20 cellular contexts compared by ENCODE assay signal in genomic region chr4:69748176-69748575, GRCh38. TPM values are rescaled to one million over a fixed set of nuclear protein-coding genes. Genes with fewer than 3 reads are reported as not detected.
DNase-seq lines count a peak whose midpoint lies in the region; ATAC-seq, FAIRE-seq and TF ChIP-seq lines count a peak whose summit lies in the region.
"Had no signal": no experiment of that assay in that cellular context is flagged by ENCODE, and none has a peak within 500 bp of the region (broad histone marks: within the 10 kb centered on the region; RNA-seq: fewer than 3 reads in every experiment).

No MANE protein-coding gene starts in this region.

- no peaks in the 10 kb centered on the region for H3K4me1 Mint-ChIP-seq in activated CD8-positive, alpha-beta T cell treated with anti-CD3 and anti-CD28 coated beads, Interleukin-2, amount 10 ng/mL, durations not matched to agents 7 days and 5 days (ENCODE audit: low read depth)
- H3K4me1 Mint-ChIP-seq: activated CD4-positive, alpha-beta memory T cell treated with anti-CD3 and anti-CD28 coated beads, Interleukin-2, amount 10 ng/mL, durations not matched to agents 7 days and 5 days; neural crest cell; WTC11 had no signal

- CTCF ChIA-PET in PC-3 (lab: Charles Lee) (no interaction called here), endothelial cell of umbilical vein (lab: Charles Lee) (interaction anchor here (0.6 to 1.7 kb wide), 4 partner anchors 9 to 58 kb away, joined by 3 to 5 read pairs (median 4); partner anchors contain the start of gene SULT1B1)
- CTCF ChIA-PET in activated CD8-positive, alpha-beta T cell treated with anti-CD3 and anti-CD28 coated beads, Interleukin-2, amount 10 ng/mL, durations not matched to agents 7 days and 5 days (lab: Charles Lee): interaction anchor here (1.4 kb wide), 1 partner anchor 75 kb away, joined by 3 read pairs; no protein-coding TSS in a partner anchor

- H2AFZ ChIP-seq in GM23248: no peak overlapping the region
- H2AFZ ChIP-seq in PC-3 (ENCODE audit: low read length): no peak overlapping the region
- H2AFZ ChIP-seq in endothelial cell of umbilical vein (ENCODE audit: low read depth, low read length): no peak overlapping the region

- H3K36me3 ChIP-seq in GM23248 (ENCODE audit: low read depth) (no peaks in the 10 kb centered on the region), PC-3 (ENCODE audit: low read depth, low read length) (no peaks in the 10 kb centered on the region), endothelial cell of umbilical vein (ENCODE audit: control insufficient read depth in 2 of 2, extremely low read depth in 1 of 2, insufficient read depth in 2 of 2, low read length in 2 of 2) (peaks cover 7 to 9% of the 10 kb centered on the region in 2 experiments)
- H3K36me3 ChIP-seq: esophagus muscularis mucosa, heart left ventricle had no signal

- H3K27ac ChIP-seq in GM23248: no peak overlapping the region
- peak overlapping the region; percentile 79 for H3K27ac ChIP-seq in PC-3 (ENCODE audit: low read length)
- no peak overlapping the region for H3K27ac ChIP-seq in endothelial cell of umbilical vein (ENCODE audit: insufficient read depth, low read depth, low read length)
- H3K27ac ChIP-seq: esophagus muscularis mucosa, heart left ventricle had no signal

- H3K9me2 ChIP-seq in GM23248 (ENCODE audit: insufficient read depth): no peaks in the 10 kb centered on the region
- H3K9me2 ChIP-seq in PC-3 (replicated peaks; ENCODE audit: low read length): no peaks in the 10 kb centered on the region

- 7 to 30% methylated on average over 1 of the region's 1 CpG for WGBS in GM23248 (ENCODE audit: low coverage in 1 of 2, low lambda C conversion rate in 2 of 2, missing lambda C conversion rate in 2 of 2), 2 experiments

- H3K79me2 ChIP-seq in GM23248 (ENCODE audit: insufficient read depth) (no peaks in the 10 kb centered on the region), PC-3 (ENCODE audit: low read length) (no peaks in the 10 kb centered on the region), endothelial cell of umbilical vein (ENCODE audit: control insufficient read depth, insufficient read depth, low read length) (no peaks in the 10 kb centered on the region)

- no peaks in the 10 kb centered on the region for H3K36me3 Mint-ChIP-seq in activated CD8-positive, alpha-beta T cell treated with anti-CD3 and anti-CD28 coated beads, Interleukin-2, amount 10 ng/mL, durations not matched to agents 7 days and 5 days (ENCODE audit: low read depth)
- H3K36me3 Mint-ChIP-seq: WTC11 had no signal

- H3K4me3 Mint-ChIP-seq in activated CD8-positive, alpha-beta T cell treated with anti-CD3 and anti-CD28 coated beads, Interleukin-2, amount 10 ng/mL, durations not matched to agents 7 days and 5 days: no peak overlapping the region
- H3K4me3 Mint-ChIP-seq: activated CD4-positive, alpha-beta memory T cell treated with anti-CD3 and anti-CD28 coated beads, Interleukin-2, amount 10 ng/mL, durations not matched to agents 7 days and 5 days; neural crest cell; WTC11 had no signal

- dilution Hi-C loops in endothelial cell of umbilical vein (cut with MboI; ENCODE audit: extremely low pct_ligation_motif_present, low sequenced_read_pairs): no loop called here

- no peaks in the 10 kb centered on the region for H4K20me1 ChIP-seq in GM23248 (ENCODE audit: insufficient read depth)
- no peaks in the 10 kb centered on the region for H4K20me1 ChIP-seq in PC-3 (ENCODE audit: low read length)
- H4K20me1 ChIP-seq in endothelial cell of umbilical vein (replicated peaks; ENCODE audit: control insufficient read depth, extremely low read depth, insufficient read depth, low read length): no peaks in the 10 kb centered on the region

- POLR2A ChIA-PET in PC-3 (lab: Charles Lee; ENCODE audit: unreplicated experiment): no interaction called here
- POLR2A ChIA-PET in endothelial cell of umbilical vein (lab: Charles Lee): no interaction called here
- POLR2A ChIA-PET in activated CD8-positive, alpha-beta T cell treated with anti-CD3 and anti-CD28 coated beads, Interleukin-2, amount 10 ng/mL, durations not matched to agents 7 days and 5 days (lab: Charles Lee): no interaction called here

- no peak for TF ChIP-seq POLR2A in endothelial cell of umbilical vein (IDR thresholded peaks at IDR 0.05; ENCODE audit: low read depth, low read length)

- in situ Hi-C loops in GM23248 (cut with MboI): no loop called here

- H3K9me3 Mint-ChIP-seq in activated CD8-positive, alpha-beta T cell treated with anti-CD3 and anti-CD28 coated beads, Interleukin-2, amount 10 ng/mL, durations not matched to agents 7 days and 5 days (ENCODE audit: insufficient read depth): peaks cover 11% of the 10 kb centered on the region
- H3K9me3 Mint-ChIP-seq: neural crest cell, WTC11 had no signal

- H3K4me2 ChIP-seq in GM23248 (ENCODE audit: unreplicated experiment): peak overlapping the region; percentile 2
- peak overlapping the region; percentile 38 for H3K4me2 ChIP-seq in PC-3 (ENCODE audit: low read length)
- H3K4me2 ChIP-seq in endothelial cell of umbilical vein (ENCODE audit: insufficient read depth, low read length): no peak overlapping the region

- H3K4me3 ChIP-seq in GM23248 (no peak overlapping the region), PC-3 (ENCODE audit: low read length) (no peak overlapping the region), endothelial cell of umbilical vein (replicated peaks in 1 of 3; ENCODE audit: insufficient read depth in 1 of 3, low read depth in 1 of 3, low read length in 3 of 3) (no peak overlapping the region)
- H3K4me3 ChIP-seq: esophagus muscularis mucosa, heart left ventricle had no signal

- FAIRE-seq in endothelial cell of umbilical vein (lab: Jason Lieb, UNC): peak; percentile 21
- FAIRE-seq: H54 had no signal

- no peak overlapping the region for H3K27ac Mint-ChIP-seq in activated CD8-positive, alpha-beta T cell treated with anti-CD3 and anti-CD28 coated beads, Interleukin-2, amount 10 ng/mL, durations not matched to agents 7 days and 5 days
- H3K27ac Mint-ChIP-seq: activated CD4-positive, alpha-beta memory T cell treated with anti-CD3 and anti-CD28 coated beads, Interleukin-2, amount 10 ng/mL, durations not matched to agents 7 days and 5 days; WTC11 had no signal

- BruUV-seq in PC-3 (replicated peaks; lab: Mats Ljungman, UMichigan) (no TSS peak), endothelial cell of umbilical vein (replicated peaks; lab: Mats Ljungman, UMichigan) (no TSS peak)

- no peaks in the 10 kb centered on the region for H3K9me1 ChIP-seq in endothelial cell of umbilical vein (replicated peaks; ENCODE audit: control insufficient read depth, extremely low read depth, insufficient read depth, low read length)

- H3K9me3 ChIP-seq in GM23248 (ENCODE audit: low read depth): no peaks in the 10 kb centered on the region
- no peaks in the 10 kb centered on the region for H3K9me3 ChIP-seq in PC-3 (ENCODE audit: low read length)
- no peaks in the 10 kb centered on the region for H3K9me3 ChIP-seq in endothelial cell of umbilical vein (replicated peaks; ENCODE audit: control insufficient read depth, insufficient read depth, low read length)
- H3K9me3 ChIP-seq: esophagus muscularis mucosa had no signal

- H3K27me3 ChIP-seq in GM23248 (replicated peaks; ENCODE audit: insufficient read depth): no peaks in the 10 kb centered on the region
- no peaks in the 10 kb centered on the region for H3K27me3 ChIP-seq in PC-3 (ENCODE audit: low read length)
- H3K27me3 ChIP-seq in endothelial cell of umbilical vein (ENCODE audit: control insufficient read depth in 2 of 2, insufficient read depth in 2 of 2, low read length in 2 of 2): no peaks in the 10 kb centered on the region
- H3K27me3 ChIP-seq: heart left ventricle had no signal

- peaks cover 14% of the 10 kb centered on the region for H3F3A ChIP-seq in GM23248 (ENCODE audit: insufficient read depth)
- peaks cover 6% of the 10 kb centered on the region for H3F3A ChIP-seq in PC-3 (ENCODE audit: low read length, unreplicated experiment)

- intact Hi-C loops in PC-3 (cut with micrococcal nuclease) (no loop called here), endothelial cell of umbilical vein (cut with micrococcal nuclease) (no loop called here)

- TF ChIP-seq CTCF in PC-3 (conservative IDR thresholded peaks at IDR 0.05; ENCODE audit: low read depth, low read length): no peak
- TF ChIP-seq CTCF in endothelial cell of umbilical vein (IDR thresholded peaks at IDR 0.05; ENCODE audit: extremely low read depth in 1 of 2, insufficient read depth in 1 of 2, low read depth in 1 of 2, low read length in 2 of 2): no peak

- ATAC-seq in PC-3: peak; percentile 86
- no peak for ATAC-seq in activated CD8-positive, alpha-beta T cell treated with anti-CD3 and anti-CD28 coated beads, Interleukin-2, amount 10 ng/mL, durations not matched to agents 7 days and 5 days
- ATAC-seq in GM19351 (IDR thresholded peaks at IDR 0.05; ENCODE audit: unreplicated experiment): no peak
- ATAC-seq in HG02870 (IDR thresholded peaks at IDR 0.05; ENCODE audit: unreplicated experiment): no peak
- ATAC-seq: heart left ventricle, left ventricle myocardium superior, WTC11 had no signal

- H3K9ac ChIP-seq in GM23248 (no peak overlapping the region), PC-3 (ENCODE audit: low read length) (no peak overlapping the region), endothelial cell of umbilical vein (replicated peaks; ENCODE audit: extremely low read depth, insufficient read depth, low read length) (no peak overlapping the region)

- H3K27me3 Mint-ChIP-seq in activated CD8-positive, alpha-beta T cell treated with anti-CD3 and anti-CD28 coated beads, Interleukin-2, amount 10 ng/mL, durations not matched to agents 7 days and 5 days (ENCODE audit: low read depth): no peaks in the 10 kb centered on the region
- H3K27me3 Mint-ChIP-seq: activated CD4-positive, alpha-beta memory T cell treated with anti-CD3 and anti-CD28 coated beads, Interleukin-2, amount 10 ng/mL, durations not matched to agents 7 days and 5 days had no signal

- H3K4me1 ChIP-seq in GM23248 (ENCODE audit: insufficient read depth) (peaks cover 33% of the 10 kb centered on the region), PC-3 (ENCODE audit: insufficient read depth, low read length) (peaks cover 32% of the 10 kb centered on the region), endothelial cell of umbilical vein (ENCODE audit: control insufficient read depth, extremely low read depth, insufficient read depth, low read length) (peaks cover 21% of the 10 kb centered on the region)
- H3K4me1 ChIP-seq: esophagus muscularis mucosa, heart left ventricle had no signal

- DNase-seq in GM23248: peak; percentile 35
- peak; percentile 79 for DNase-seq in PC-3
- DNase-seq in endothelial cell of umbilical vein (ENCODE audit: low read depth, low spot score): no peak
- peak; percentile 13 for DNase-seq in kidney tubule cell (ENCODE audit: low spot score)
- no peak for DNase-seq in activated CD8-positive, alpha-beta T cell treated with anti-CD3 and anti-CD28 coated beads, Interleukin-2, amount 10 ng/mL, durations not matched to agents 7 days and 5 days
- no peak for DNase-seq in T-helper 1 cell
- DNase-seq: activated CD4-positive, alpha-beta memory T cell treated with anti-CD3 and anti-CD28 coated beads, Interleukin-2, amount 10 ng/mL, durations not matched to agents 7 days and 5 days; activated naive CD4-positive, alpha-beta T cell; activated T-cell treated with anti-CD3 and anti-CD28 coated beads, Interleukin-2, amount 50 U/mL, for 1 hour; heart left ventricle; left ventricle myocardium superior; NCI-H1436; NCI-H526 treated with DMSO at 0.1 percent for 48 hours; SHP77 had no signal

RNA-seq across cellular contexts. Expression of gene SULT1B1, which starts 12.2 kb away (rescaled TPM):
- 2.6 TPM in 1 of 2 replicates, not detected in the other for total RNA-seq in GM23248 (2014; rRNA removed; shearing (Covaris generic))
- polyA plus RNA-seq in GM23248 (2016; fragmentation: Nextera tagmentation; extraction: Ambion mirVana): 0.10 and 0.11 TPM in 2 replicates
- 0.04 and 0.17 TPM in 2 replicates for total RNA-seq in PC-3 (2014; rRNA removed)
- total RNA-seq in endothelial cell of umbilical vein: 59.5 and 68.2 TPM in 2 replicates
- polyA plus RNA-seq in endothelial cell of umbilical vein: 35.2 and 45.0 TPM in 2 replicates
- polyA plus RNA-seq in endothelial cell of umbilical vein (2011; cell fraction: cytosol; rRNA removed): 43.0 and 43.7 TPM in 2 replicates
- polyA plus RNA-seq in endothelial cell of umbilical vein (2011; cell fraction: nucleus; rRNA removed): 57.8 and 83.9 TPM in 2 replicates
- 47.7 and 50.6 TPM in 2 replicates for polyA plus RNA-seq in endothelial cell of umbilical vein (2012)
- polyA minus RNA-seq in endothelial cell of umbilical vein: 88.4 and 99.5 TPM in 2 replicates
- polyA minus RNA-seq in endothelial cell of umbilical vein (2011; cell fraction: cytosol; rRNA and poly(A)+ RNA removed): not detected
- polyA minus RNA-seq in endothelial cell of umbilical vein (2011; cell fraction: nucleus; rRNA and poly(A)+ RNA removed): 47.8 and 83.8 TPM in 2 replicates
- total RNA-seq in activated CD8-positive, alpha-beta T cell treated with anti-CD3 and anti-CD28 coated beads, Interleukin-2, amount 10 ng/mL, durations not matched to agents 7 days and 5 days: 1 to 10 TPM; 1.1 to 1.7 TPM
- total RNA-seq: neural crest cell had no signal

Comparison
In these comparisons a context has a peak if more than half of its experiments do, and no peak if none do; other contexts are left out.
1. DNase-seq: peak in GM23248 (single experiment), PC-3 (single experiment) and kidney tubule cell (single experiment); none in endothelial cell of umbilical vein (single experiment), activated CD8-positive, alpha-beta T cell treated with anti-CD3 and anti-CD28 coated beads, Interleukin-2, amount 10 ng/mL, durations not matched to agents 7 days and 5 days (single experiment) and T-helper 1 cell (0 of 5).
2. RNA of gene SULT1B1, which starts 12.2 kb away (total RNA-seq): 59.5 to 68.2 TPM in endothelial cell of umbilical vein; 2.6 TPM in GM23248, 1.1 to 1.7 TPM in activated CD8-positive, alpha-beta T cell treated with anti-CD3 and anti-CD28 coated beads, Interleukin-2, amount 10 ng/mL, durations not matched to agents 7 days and 5 days and 0.04 to 0.17 TPM in PC-3; every median in the first group is over 10 times any median in the second.